14 cellular contexts compared by ENCODE assay signal in the genomic region with DNA sequence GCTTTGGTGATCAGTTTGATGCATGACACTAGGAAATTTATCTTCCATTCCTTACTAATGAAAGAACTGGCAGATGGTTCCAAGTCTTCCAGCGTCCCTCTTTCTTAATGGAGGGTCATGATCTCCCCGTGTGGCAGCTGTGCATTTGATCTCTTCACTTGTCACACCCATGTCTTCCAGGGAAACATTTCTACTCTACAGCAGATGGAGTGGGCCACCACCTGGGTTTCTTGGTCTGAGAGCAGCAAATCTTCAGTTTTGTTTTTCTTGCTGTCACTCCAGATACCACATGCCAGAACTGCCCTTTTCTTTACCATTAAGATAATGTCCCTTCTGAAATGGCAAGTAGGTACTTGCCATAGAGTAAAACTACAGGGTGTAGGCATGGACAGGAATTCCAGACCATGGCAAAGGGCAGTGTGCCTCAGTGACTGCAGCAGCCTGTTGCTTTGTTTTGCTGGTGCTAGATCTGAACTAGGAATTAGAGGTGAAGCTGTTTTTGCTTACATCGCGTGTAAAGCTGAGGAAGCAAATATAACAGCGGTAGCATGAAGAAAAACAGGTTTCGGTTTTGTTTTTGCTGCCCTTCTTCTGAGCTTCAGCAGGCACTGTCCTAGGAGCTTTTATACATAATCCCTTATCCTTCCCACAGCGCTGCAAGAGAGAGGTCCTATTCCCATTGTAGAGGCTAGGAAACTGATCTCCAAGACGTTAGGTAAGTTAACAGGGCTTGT. TPM values are rescaled to one million over a fixed set of nuclear protein-coding genes. Genes with fewer than 3 reads are reported as not detected.
DNase-seq lines count a peak whose midpoint lies in the region; ATAC-seq, FAIRE-seq and TF ChIP-seq lines count a peak whose summit lies in the region.
"Had no signal": no experiment of that assay in that cellular context is flagged by ENCODE, and none has a peak within 500 bp of the region (broad histone marks: within the 10 kb centered on the region; RNA-seq: fewer than 3 reads in every experiment).

No MANE protein-coding gene starts in this region.

- no peak for TF ChIP-seq CTCF in endodermal cell (conservative IDR thresholded peaks at IDR 0.05)

- 93 to 95% methylated on average over 7 to 8 of the region's 8 CpGs for WGBS in endodermal cell (ENCODE audit: insufficient coverage in 1 of 2, insufficient read length in 1 of 2), 2 experiments

- H3K9me3 Mint-ChIP-seq in endodermal cell = no peaks in the 10 kb centered on the region
- no peaks in the 10 kb centered on the region for H3K9me3 Mint-ChIP-seq in activated CD4-positive, alpha-beta T cell treated with anti-CD3 and anti-CD28 coated beads, Interleukin-2, amount 10 ng/mL, durations not matched to agents 24 days and 14 days
- H3K9me3 Mint-ChIP-seq: CD14-positive monocyte had no signal

- no peak for ATAC-seq in HG03460 (IDR thresholded peaks at IDR 0.05; ENCODE audit: unreplicated experiment)
- ATAC-seq in GM21576 (IDR thresholded peaks at IDR 0.05; ENCODE audit: unreplicated experiment) = no peak

- H3K4me3 ChIP-seq in endodermal cell (ENCODE audit: low read length) (no peak overlapping the region), rectal smooth muscle tissue (ENCODE audit: low read length) (peak overlapping the region; percentile 30)
- H3K4me3 ChIP-seq: pancreas had no signal

- no peaks in the 10 kb centered on the region for H3K4me1 ChIP-seq in endodermal cell (ENCODE audit: control insufficient read depth, insufficient read depth, low read length)
- H3K4me1 ChIP-seq in rectal smooth muscle tissue (ENCODE audit: control insufficient read depth, insufficient read depth, low read length) = peaks cover 46% of the 10 kb centered on the region

- FAIRE-seq in H54 (lab: Jason Lieb, UNC) = no peak
- FAIRE-seq: pancreas had no signal

- DNase-seq in DMS 273 (lab: John Stamatoyannopoulos, UW; ENCODE audit: unreplicated experiment) = peak; percentile 74
- DNase-seq in NCI-H82 treated with DMSO at 0.1 percent for 48 hours (lab: John Stamatoyannopoulos, UW; ENCODE audit: unreplicated experiment) = peak; percentile 71
- no peak for DNase-seq in endodermal cell
- no peak for DNase-seq in H54 (ENCODE audit: insufficient read length, low spot score)
- no peak for DNase-seq in activated CD4-positive, alpha-beta T cell treated with anti-CD3 and anti-CD28 coated beads, Interleukin-2, amount 10 ng/mL, durations not matched to agents 24 days and 14 days
- DNase-seq: activated effector memory CD4-positive, alpha-beta T cell treated with Interleukin-2 at 50 U/mL for 16 hours; effector CD4-positive, alpha-beta T cell; NCI-H1417 had no signal

- peaks cover 9% of the 10 kb centered on the region for H3K4me1 Mint-ChIP-seq in endodermal cell
- H3K4me1 Mint-ChIP-seq in activated CD4-positive, alpha-beta T cell treated with anti-CD3 and anti-CD28 coated beads, Interleukin-2, amount 10 ng/mL, durations not matched to agents 24 days and 14 days = peaks cover 12% of the 10 kb centered on the region

- no peak overlapping the region for H3K9ac ChIP-seq in endodermal cell (ENCODE audit: extremely low read depth, low read length, poor library complexity, severe bottlenecking)
- no peak overlapping the region for H3K9ac ChIP-seq in rectal smooth muscle tissue (ENCODE audit: low read length)

- H3K36me3 ChIP-seq in endodermal cell (ENCODE audit: control insufficient read depth, insufficient read depth, low read length) (peaks cover 23% of the 10 kb centered on the region), rectal smooth muscle tissue (ENCODE audit: control insufficient read depth, insufficient read depth, low read length) (peaks cover 10% of the 10 kb centered on the region)

- no peak overlapping the region for H3K27ac Mint-ChIP-seq in endodermal cell
- H3K27ac Mint-ChIP-seq in activated CD4-positive, alpha-beta T cell treated with anti-CD3 and anti-CD28 coated beads, Interleukin-2, amount 10 ng/mL, durations not matched to agents 24 days and 14 days = no peak overlapping the region

- TF ChIP-seq POLR2A in H54 (IDR thresholded peaks at IDR 0.05; ENCODE audit: low read depth, low read length) = no peak

- H3K27me3 ChIP-seq in endodermal cell (ENCODE audit: control insufficient read depth, insufficient read depth, low read length, poor library complexity, severe bottlenecking) (no peaks in the 10 kb centered on the region), rectal smooth muscle tissue (ENCODE audit: control insufficient read depth, insufficient read depth, low read length) (no peaks in the 10 kb centered on the region)
- H3K27me3 ChIP-seq: pancreas had no signal

- H3K27me3 Mint-ChIP-seq in endodermal cell (ENCODE audit: insufficient read depth) = no peaks in the 10 kb centered on the region
- H3K27me3 Mint-ChIP-seq in activated CD4-positive, alpha-beta T cell treated with anti-CD3 and anti-CD28 coated beads, Interleukin-2, amount 10 ng/mL, durations not matched to agents 24 days and 14 days = no peaks in the 10 kb centered on the region

- H3K36me3 Mint-ChIP-seq in endodermal cell (ENCODE audit: low read depth) = peaks cover 15% of the 10 kb centered on the region
- peaks cover 24% of the 10 kb centered on the region for H3K36me3 Mint-ChIP-seq in activated CD4-positive, alpha-beta T cell treated with anti-CD3 and anti-CD28 coated beads, Interleukin-2, amount 10 ng/mL, durations not matched to agents 24 days and 14 days (ENCODE audit: low read depth)

- no peaks in the 10 kb centered on the region for H3K9me3 ChIP-seq in endodermal cell (ENCODE audit: control insufficient read depth, low read length)
- H3K9me3 ChIP-seq: pancreas had no signal

- H3K27ac ChIP-seq in endodermal cell (ENCODE audit: low read depth, low read length) (peak overlapping the region; percentile 30), rectal smooth muscle tissue (ENCODE audit: low read depth, low read length) (peak overlapping the region; percentile 73)
- H3K27ac ChIP-seq: HL-60 had no signal

- H3K4me3 Mint-ChIP-seq in endodermal cell = no peak overlapping the region
- H3K4me3 Mint-ChIP-seq in activated CD4-positive, alpha-beta T cell treated with anti-CD3 and anti-CD28 coated beads, Interleukin-2, amount 10 ng/mL, durations not matched to agents 24 days and 14 days = no peak overlapping the region
- H3K4me3 Mint-ChIP-seq: CD14-positive monocyte had no signal

- intact Hi-C loops in activated CD4-positive, alpha-beta T cell treated with anti-CD3 and anti-CD28 coated beads, Interleukin-2, amount 10 ng/mL, durations not matched to agents 24 days and 14 days (cut with micrococcal nuclease) = no loop called here

RNA-seq across cellular contexts. Expression of a gene that starts 20.7 kb away (rescaled TPM):
- total RNA-seq in endodermal cell = under 1 TPM in 1 of 2 donors, not detected in 1; 0.62 TPM
- polyA plus RNA-seq in endodermal cell (2013, experiment 1 of 2) = 5.8 TPM
- 4.9 TPM for polyA plus RNA-seq in endodermal cell (2013, experiment 2 of 2)
- 3.1 and 3.5 TPM in 2 replicates for total RNA-seq in activated CD4-positive, alpha-beta T cell treated with anti-CD3 and anti-CD28 coated beads, Interleukin-2, amount 10 ng/mL, durations not matched to agents 24 days and 14 days
- polyA plus RNA-seq: CD14-positive monocyte had no signal

RNA-seq across cellular contexts. Expression of a gene that starts 41.1 kb away (rescaled TPM):
- total RNA-seq in endodermal cell = 10 to 100 TPM in 1 of 2 donors, 1 to 10 TPM in 1; 9.3 to 13.9 TPM
- 26.4 TPM for polyA plus RNA-seq in endodermal cell (2013, experiment 1 of 2)
- polyA plus RNA-seq in endodermal cell (2013, experiment 2 of 2) = 26.4 TPM
- total RNA-seq in activated CD4-positive, alpha-beta T cell treated with anti-CD3 and anti-CD28 coated beads, Interleukin-2, amount 10 ng/mL, durations not matched to agents 24 days and 14 days = 38.3 and 41.4 TPM in 2 replicates

Comparison
In these comparisons a context has a peak if more than half of its experiments do, and no peak if none do; other contexts are left out.
1. DNase-seq: peak in DMS 273 (single experiment) and NCI-H82 treated with DMSO at 0.1 percent for 48 hours (single experiment); none in endodermal cell (single experiment), H54 (single experiment) and activated CD4-positive, alpha-beta T cell treated with anti-CD3 and anti-CD28 coated beads, Interleukin-2, amount 10 ng/mL, durations not matched to agents 24 days and 14 days (single experiment).